In genomic region chr1:109425902-109426277, GRCh38 we compare ENCODE assay signal across 8 cellular contexts. TPM values are rescaled to one million over a fixed set of nuclear protein-coding genes. Genes with fewer than 3 reads are reported as not detected.
DNase-seq lines count a peak whose midpoint lies in the region; ATAC-seq, FAIRE-seq and TF ChIP-seq lines count a peak whose summit lies in the region.

No MANE protein-coding gene starts in this region.

- H3K4me1 ChIP-seq in pancreas: peaks cover 7 to 16% (median 12%) of the 10 kb centered on the region in 3 donors

- H3K4me1 Mint-ChIP-seq in activated T-cell treated with anti-CD3 and anti-CD28 coated beads, Interleukin-2, amount 50 U/mL, for 72 hours (ENCODE audit: low read depth): peaks cover 43% of the 10 kb centered on the region

- peak; percentile 29 for ATAC-seq in HG02852 (IDR thresholded peaks at IDR 0.05; ENCODE audit: unreplicated experiment)
- peak; percentile 67 to 70 for ATAC-seq in activated T-cell treated with anti-CD3 and anti-CD28 coated beads, Interleukin-2, amount 50 U/mL, for 72 hours (replicated peaks in 1 of 2)
- peak; percentile 35 to 59 (median 42) for ATAC-seq in pancreas

- WGBS in pancreas, 2 donors: 0% methylated on average over 23 of the region's 23 CpGs

- peak overlapping the region; percentile 96 for H3K27ac Mint-ChIP-seq in activated T-cell treated with anti-CD3 and anti-CD28 coated beads, Interleukin-2, amount 50 U/mL, for 72 hours

- H3K9me3 Mint-ChIP-seq in activated T-cell treated with anti-CD3 and anti-CD28 coated beads, Interleukin-2, amount 50 U/mL, for 72 hours: no peaks in the 10 kb centered on the region

- H3K4me3 Mint-ChIP-seq in activated T-cell treated with anti-CD3 and anti-CD28 coated beads, Interleukin-2, amount 50 U/mL, for 72 hours: peak overlapping the region; percentile 90 to 98

- intact Hi-C loops in pancreas (cut with DNase I): no loop called here

- no peaks in the 10 kb centered on the region for H3K9me3 ChIP-seq in pancreas

- no peak for FAIRE-seq in pancreas (lab: Jason Lieb, UNC)

- TF ChIP-seq CTCF in foreskin fibroblast (IDR thresholded peaks at IDR 0.05; ENCODE audit: low read depth, low read length) (no peak), pancreas (IDR thresholded peaks at IDR 0.05) (no peak)

- no peaks in the 10 kb centered on the region for H3K27me3 Mint-ChIP-seq in activated T-cell treated with anti-CD3 and anti-CD28 coated beads, Interleukin-2, amount 50 U/mL, for 72 hours (ENCODE audit: low read depth)

- H3K4me3 ChIP-seq in foreskin fibroblast (ENCODE audit: low read depth in 1 of 2, low read length in 2 of 2) (peak overlapping the region; percentile 59 to 76), pancreas (peak overlapping the region; percentile 43 to 91 (median 70))

- DNase-seq in NCI-H345 (lab: John Stamatoyannopoulos, UW) (peak; percentile 46), NCI-H345 treated with DMSO at 0.1 percent for 48 hours (lab: John Stamatoyannopoulos, UW; ENCODE audit: unreplicated experiment) (no peak), NCI-H526 treated with DMSO at 0.1 percent for 48 hours (lab: John Stamatoyannopoulos, UW) (peak; percentile 67), foreskin fibroblast (peak; percentile 48 to 73), pancreas (peak in 1 of 6 donors; percentile 61), cortex of kidney (lab: John Stamatoyannopoulos, UW) (no peak)
- DNase-seq in activated T-cell treated with anti-CD3 and anti-CD28 coated beads, Interleukin-2, amount 50 U/mL, for 72 hours: peak; percentile 76 to 83

- H3K36me3 Mint-ChIP-seq in activated T-cell treated with anti-CD3 and anti-CD28 coated beads, Interleukin-2, amount 50 U/mL, for 72 hours (ENCODE audit: insufficient read depth in 2 of 2): peaks cover 11 to 26% of the 10 kb centered on the region in 2 donors

- peak overlapping the region; percentile 51 to 81 (median 62) for H3K27ac ChIP-seq in pancreas

- H3K27me3 ChIP-seq in pancreas: no peaks in the 10 kb centered on the region

- H3K36me3 ChIP-seq in pancreas: peaks cover 0 to 6% (median 0%) of the 10 kb centered on the region in 3 donors

RNA-seq across cellular contexts. Expression of gene PSMA5, which starts 0.4 kb away (rescaled TPM):
- 100 to 1,000 TPM; 169 to 179 TPM for total RNA-seq in activated T-cell treated with anti-CD3 and anti-CD28 coated beads, Interleukin-2, amount 50 U/mL, for 72 hours
- total RNA-seq in pancreas: 10 to 100 TPM; 21.4 to 36.2 (median 27.7) TPM
- polyA plus RNA-seq in pancreas: 10 to 100 TPM; 16.1 to 24.8 TPM

RNA-seq across cellular contexts. Expression of gene SORT1, which starts 28.2 kb away (rescaled TPM):
- total RNA-seq in activated T-cell treated with anti-CD3 and anti-CD28 coated beads, Interleukin-2, amount 50 U/mL, for 72 hours: 1 to 10 TPM; 1.4 to 4.8 TPM
- 10 to 100 TPM; 22.9 to 60.7 (median 30.7) TPM for total RNA-seq in pancreas
- polyA plus RNA-seq in pancreas: 10 to 100 TPM; 10.4 to 14.9 TPM

RNA-seq across cellular contexts. Expression of gene SYPL2, which starts 40.5 kb away (rescaled TPM):
- under 1 TPM; 0.10 to 0.37 TPM for total RNA-seq in activated T-cell treated with anti-CD3 and anti-CD28 coated beads, Interleukin-2, amount 50 U/mL, for 72 hours
- total RNA-seq in pancreas: 1 to 10 TPM; 1.5 to 3.7 (median 2.5) TPM
- polyA plus RNA-seq in pancreas: 1 to 10 TPM; 1.5 to 2.8 TPM

RNA-seq across cellular contexts. Expression of gene ATXN7L2, which starts 57.8 kb away (rescaled TPM):
- total RNA-seq in activated T-cell treated with anti-CD3 and anti-CD28 coated beads, Interleukin-2, amount 50 U/mL, for 72 hours: 10 to 100 TPM; 11.9 to 13.3 TPM
- 1 to 10 TPM; 1.1 to 3.5 (median 1.7) TPM for total RNA-seq in pancreas
- polyA plus RNA-seq in pancreas: 10 to 100 TPM; 15.2 to 15.7 TPM

Comparison
In these comparisons a context has a peak if more than half of its experiments do, and no peak if none do; other contexts are left out.
1. DNase-seq: peak in NCI-H345 (single experiment), NCI-H526 treated with DMSO at 0.1 percent for 48 hours (single experiment), activated T-cell treated with anti-CD3 and anti-CD28 coated beads, Interleukin-2, amount 50 U/mL, for 72 hours (2 of 2) and foreskin fibroblast (2 of 2); none in NCI-H345 treated with DMSO at 0.1 percent for 48 hours (single experiment) and cortex of kidney (single experiment).
2. RNA of gene PSMA5, which starts 0.4 kb away (total RNA-seq): 169 to 179 TPM in activated T-cell treated with anti-CD3 and anti-CD28 coated beads, Interleukin-2, amount 50 U/mL, for 72 hours; 21.4 to 36.2 TPM in pancreas; every median in the first group is over 4 times any median in the second.
3. RNA of gene SORT1, which starts 28.2 kb away (total RNA-seq): 22.9 to 60.7 TPM in pancreas; 1.4 to 4.8 TPM in activated T-cell treated with anti-CD3 and anti-CD28 coated beads, Interleukin-2, amount 50 U/mL, for 72 hours; every median in the first group is over 4 times any median in the second.
4. Peak in every context shown above with its lines, with median percentiles within 50 percentile points of each other: ATAC-seq.